ENCODE assay signal across 32 cellular contexts in genomic region chr19:50152578-50152977, GRCh38. TPM values are rescaled to one million over a fixed set of nuclear protein-coding genes. Genes with fewer than 3 reads are reported as not detected.
"Had no signal": no experiment of that assay in that cellular context is flagged by ENCODE, and none has a peak within 500 bp of the region (broad histone marks: within the 10 kb centered on the region; RNA-seq: fewer than 3 reads in every experiment).

No MANE protein-coding gene starts in this region.

- H3K4me3 ChIP-seq: esophagus muscularis mucosa, gastrocnemius medialis, heart left ventricle had no signal

- H3K27ac ChIP-seq: brain microvascular endothelial cell, esophagus muscularis mucosa, foreskin keratinocyte, gastrocnemius medialis, heart left ventricle, WERI-Rb-1 had no signal

- H3K4me1 ChIP-seq: foreskin keratinocyte, gastrocnemius medialis had no signal

- DNase-seq: activated B cell treated with CpG ODN at 0.5 μM for 24 hours; activated CD4-positive, alpha-beta T cell treated with anti-CD3 and anti-CD28 coated beads for 48 hours; activated CD4-positive, alpha-beta T cell treated with anti-CD3 and anti-CD28 coated beads, Interleukin-2, amount 50 U/mL, for 1 hour; activated CD4-positive, alpha-beta T cell treated with anti-CD3 and anti-CD28 coated beads, Interleukin-2, amount 50 U/mL, for 48 hours; activated CD8-positive, alpha-beta memory T cell treated with anti-CD3 and anti-CD28 coated beads for 24 hours; activated CD8-positive, alpha-beta T cell treated with anti-CD3 and anti-CD28 coated beads for 36 hours; activated effector memory CD4-positive, alpha-beta T cell treated with Interleukin-2 at 50 U/mL for 16 hours; activated gamma-delta T cell treated with Interleukin-2 at 50 U/mL for 16 hours; activated naive CD4-positive, alpha-beta T cell treated with anti-CD3 and anti-CD28 coated beads, Interleukin-2, amount 50 U/mL, for 16 hours; activated naive CD4-positive, alpha-beta T cell treated with Interleukin-2 at 50 U/mL for 16 hours; activated T-cell treated with anti-CD3 and anti-CD28 coated beads, Interleukin-2, amount 50 U/mL, for 4 hours; amniotic stem cell; brain microvascular endothelial cell; cortex of kidney; dermis blood vessel endothelial cell; effector CD4-positive, alpha-beta T cell; effector memory CD8-positive, alpha-beta T cell; erythroblast; foreskin keratinocyte; gastrocnemius medialis; glutamatergic neuron; heart left ventricle; T1000; WERI-Rb-1 had no signal

- H3K36me3 ChIP-seq: brain microvascular endothelial cell, esophagus muscularis mucosa, gastrocnemius medialis, heart left ventricle, WERI-Rb-1 had no signal

- H3K27me3 ChIP-seq: brain microvascular endothelial cell, foreskin keratinocyte, gastrocnemius medialis had no signal

- ATAC-seq: activated CD4-positive, CD25-positive, alpha-beta regulatory T cell treated with anti-CD3 and anti-CD28 coated beads, Interleukin-2, amount 50 U/mL, for 24 hours; activated CD8-positive, alpha-beta T cell treated with anti-CD3 and anti-CD28 coated beads for 36 hours; activated T-cell treated with anti-CD3 and anti-CD28 coated beads, Interleukin-2, amount 50 U/mL, for 4 hours; activated T-helper 17 cell treated with anti-CD3 and anti-CD28 coated beads, Interleukin-2, amount 50 U/mL, for 72 hours; effector memory CD8-positive, alpha-beta T cell; foreskin keratinocyte; gastrocnemius medialis; heart left ventricle had no signal

- FAIRE-seq: astrocyte, bronchial epithelial cell had no signal

- H3K9me3 ChIP-seq: esophagus muscularis mucosa, gastrocnemius medialis had no signal

RNA-seq across cellular contexts. Expression of gene IZUMO2, which starts 10.5 kb away (rescaled TPM):
- total RNA-seq: activated B cell treated with CpG ODN at 0.5 μM for 24 hours; activated CD8-positive, alpha-beta T cell treated with anti-CD3 and anti-CD28 coated beads for 36 hours; activated T-cell treated with anti-CD3 and anti-CD28 coated beads, Interleukin-2, amount 50 U/mL, for 4 hours; activated T-helper 17 cell treated with anti-CD3 and anti-CD28 coated beads, Interleukin-2, amount 50 U/mL, for 72 hours; astrocyte; bronchial epithelial cell; cardiac septum; cerebellum; dermis blood vessel endothelial cell; esophagus muscularis mucosa; foreskin keratinocyte; gastrocnemius medialis; heart left ventricle had no signal
- polyA plus RNA-seq: adipose tissue, foreskin keratinocyte, heart left ventricle had no signal

RNA-seq across cellular contexts. Expression of gene MYH14, which starts 50.8 kb away (rescaled TPM):
- total RNA-seq: activated B cell treated with CpG ODN at 0.5 μM for 24 hours; activated CD8-positive, alpha-beta T cell treated with anti-CD3 and anti-CD28 coated beads for 36 hours; activated T-helper 17 cell treated with anti-CD3 and anti-CD28 coated beads, Interleukin-2, amount 50 U/mL, for 72 hours; astrocyte had no signal
